Comparison of ENCODE assay signal across 34 cellular contexts in the genomic region with DNA sequence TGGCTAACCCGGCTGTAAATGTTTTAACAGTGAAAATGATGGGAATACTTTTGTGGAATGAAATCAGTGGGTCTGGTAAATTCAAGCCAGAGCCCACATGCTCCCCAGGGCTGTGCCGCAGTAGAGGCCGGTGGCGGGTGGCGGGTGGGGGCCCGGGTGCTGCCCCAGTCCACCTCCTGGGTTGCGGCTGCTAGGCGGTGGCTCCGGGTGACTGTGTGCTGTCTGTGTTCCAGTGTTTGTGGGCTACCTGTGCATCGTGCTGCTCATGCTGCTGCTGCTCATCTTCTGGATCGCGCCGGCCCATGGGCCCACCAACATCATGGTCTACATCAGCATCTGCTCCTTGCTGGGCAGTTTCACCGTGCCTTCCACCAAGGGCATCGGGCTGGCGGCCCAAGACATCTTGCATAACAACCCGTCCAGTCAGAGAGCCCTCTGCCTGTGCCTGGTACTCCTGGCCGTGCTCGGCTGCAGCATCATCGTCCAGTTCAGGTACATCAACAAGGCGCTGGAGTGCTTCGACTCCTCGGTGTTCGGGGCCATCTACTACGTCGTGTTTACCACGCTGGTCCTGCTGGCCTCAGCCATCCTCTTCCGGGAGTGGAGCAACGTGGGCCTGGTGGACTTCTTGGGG.
"Had no signal": no experiment of that assay in that cellular context is flagged by ENCODE, and none has a peak within 500 bp of the region (broad histone marks: within the 10 kb centered on the region; RNA-seq: fewer than 3 reads in every experiment).

No MANE protein-coding gene starts in this region.

- H3K4me1 ChIP-seq: adrenal gland, ascending aorta, breast epithelium, esophagus squamous epithelium, gastroesophageal sphincter had no signal

- H3K9me3 Mint-ChIP-seq: activated CD4-positive, alpha-beta memory T cell treated with anti-CD3 and anti-CD28 coated beads for 36 hours; activated CD4-positive, alpha-beta T cell treated with anti-CD3 and anti-CD28 coated beads, Interleukin-2, amount 10 ng/mL, durations not matched to agents 24 days and 14 days; activated naive CD4-positive, alpha-beta T cell treated with anti-CD3 and anti-CD28 coated beads for 36 hours; activated naive CD4-positive, alpha-beta T cell treated with anti-CD3 and anti-CD28 coated beads, Interleukin-2, amount 50 U/mL, for 24 hours; activated naive CD8-positive, alpha-beta T cell treated with anti-CD3 and anti-CD28 coated beads for 36 hours; activated naive CD8-positive, alpha-beta T cell treated with anti-CD3 and anti-CD28 coated beads, Interleukin-2, amount 50 U/mL, for 24 hours; activated T-helper 1 cell treated with anti-CD3 and anti-CD28 coated beads, Interleukin-12 subunit alpha, Interleukin-12 subunit beta, Interleukin-2, Interleukin-4 antibody, amounts not matched to agents 30 ng/mL and 10 ng/mL and 1 ng/mL, durations not matched to agents 14 hours and 24 hours and 36 hours; activated T-helper 2 cell treated with anti-CD3 and anti-CD28 coated beads, Interferon-gamma antibody, Interleukin-2, Interleukin-4, amounts not matched to agents 10 μg/mL and 5 μg/mL and 100 μg/mL, durations not matched to agents 14 hours and 24 hours and 36 hours; brain; central memory CD8-positive, alpha-beta T cell; dendritic cell treated with granulocyte-macrophage colony-stimulating factor and Interleukin-4, amounts not matched to agents 40 ng/mL and 50 ng/mL, for 4 days; endodermal cell had no signal

- H3K27ac ChIP-seq: adrenal gland, ascending aorta, breast epithelium, cardiac muscle cell, coronary artery, dorsolateral prefrontal cortex, esophagus squamous epithelium, gastroesophageal sphincter had no signal

- H3K27ac Mint-ChIP-seq: activated CD4-positive, alpha-beta memory T cell treated with anti-CD3 and anti-CD28 coated beads for 36 hours; activated CD4-positive, alpha-beta T cell treated with anti-CD3 and anti-CD28 coated beads for 36 hours; activated CD4-positive, alpha-beta T cell treated with anti-CD3 and anti-CD28 coated beads, Interleukin-2, amount 10 ng/mL, durations not matched to agents 24 days and 14 days; activated CD8-positive, alpha-beta memory T cell treated with anti-CD3 and anti-CD28 coated beads, Interleukin-2, amount 10 ng/mL, durations not matched to agents 7 days and 5 days; activated CD8-positive, alpha-beta T cell treated with anti-CD3 and anti-CD28 coated beads, Interleukin-2, amount 10 ng/mL, durations not matched to agents 7 days and 5 days; activated naive CD4-positive, alpha-beta T cell treated with anti-CD3 and anti-CD28 coated beads for 36 hours; activated naive CD4-positive, alpha-beta T cell treated with anti-CD3 and anti-CD28 coated beads, Interleukin-2, amount 50 U/mL, for 24 hours; activated naive CD8-positive, alpha-beta T cell treated with anti-CD3 and anti-CD28 coated beads for 36 hours; activated naive CD8-positive, alpha-beta T cell treated with anti-CD3 and anti-CD28 coated beads, Interleukin-2, amount 50 U/mL, for 24 hours; activated T-helper 1 cell treated with anti-CD3 and anti-CD28 coated beads, Interleukin-12 subunit alpha, Interleukin-12 subunit beta, Interleukin-2, Interleukin-4 antibody, amounts not matched to agents 30 ng/mL and 10 ng/mL and 1 ng/mL, durations not matched to agents 14 hours and 24 hours and 36 hours; activated T-helper 2 cell treated with anti-CD3 and anti-CD28 coated beads, Interferon-gamma antibody, Interleukin-2, Interleukin-4, amounts not matched to agents 10 μg/mL and 5 μg/mL and 100 μg/mL, durations not matched to agents 14 hours and 24 hours and 36 hours; brain; dendritic cell treated with granulocyte-macrophage colony-stimulating factor and Interleukin-4, amounts not matched to agents 40 ng/mL and 50 ng/mL, for 4 days; endodermal cell had no signal

- ATAC-seq: activated CD4-positive, alpha-beta T cell treated with anti-CD3 and anti-CD28 coated beads for 36 hours; activated CD8-positive, alpha-beta memory T cell treated with anti-CD3 and anti-CD28 coated beads, Interleukin-2, amount 10 ng/mL, durations not matched to agents 7 days and 5 days; activated CD8-positive, alpha-beta T cell treated with anti-CD3 and anti-CD28 coated beads, Interleukin-2, amount 10 ng/mL, durations not matched to agents 7 days and 5 days; activated naive CD8-positive, alpha-beta T cell treated with anti-CD3 and anti-CD28 coated beads, Interleukin-2, amount 50 U/mL, for 24 hours; gastroesophageal sphincter had no signal

- H3K4me1 Mint-ChIP-seq: activated CD4-positive, alpha-beta T cell treated with anti-CD3 and anti-CD28 coated beads for 36 hours; activated CD4-positive, alpha-beta T cell treated with anti-CD3 and anti-CD28 coated beads, Interleukin-2, amount 10 ng/mL, durations not matched to agents 24 days and 14 days; activated CD8-positive, alpha-beta memory T cell treated with anti-CD3 and anti-CD28 coated beads, Interleukin-2, amount 10 ng/mL, durations not matched to agents 7 days and 5 days; activated naive CD4-positive, alpha-beta T cell treated with anti-CD3 and anti-CD28 coated beads, Interleukin-2, amount 50 U/mL, for 24 hours; activated naive CD8-positive, alpha-beta T cell treated with anti-CD3 and anti-CD28 coated beads for 36 hours; activated naive CD8-positive, alpha-beta T cell treated with anti-CD3 and anti-CD28 coated beads, Interleukin-2, amount 50 U/mL, for 24 hours; brain; central memory CD8-positive, alpha-beta T cell had no signal

- H3K9me3 ChIP-seq: adrenal gland, ascending aorta, breast epithelium, esophagus squamous epithelium, gastroesophageal sphincter had no signal

- H3K36me3 Mint-ChIP-seq: activated naive CD8-positive, alpha-beta T cell treated with anti-CD3 and anti-CD28 coated beads for 36 hours had no signal

- H3K27me3 ChIP-seq: adrenal gland, ascending aorta, breast epithelium, cardiac muscle cell, dorsolateral prefrontal cortex, esophagus squamous epithelium, gastroesophageal sphincter had no signal

- H3K4me3 Mint-ChIP-seq: activated CD4-positive, alpha-beta memory T cell treated with anti-CD3 and anti-CD28 coated beads for 36 hours; activated CD4-positive, alpha-beta T cell treated with anti-CD3 and anti-CD28 coated beads for 36 hours; activated CD4-positive, alpha-beta T cell treated with anti-CD3 and anti-CD28 coated beads, Interleukin-2, amount 10 ng/mL, durations not matched to agents 24 days and 14 days; activated CD8-positive, alpha-beta memory T cell treated with anti-CD3 and anti-CD28 coated beads, Interleukin-2, amount 10 ng/mL, durations not matched to agents 7 days and 5 days; activated CD8-positive, alpha-beta T cell treated with anti-CD3 and anti-CD28 coated beads, Interleukin-2, amount 10 ng/mL, durations not matched to agents 7 days and 5 days; activated naive CD4-positive, alpha-beta T cell treated with anti-CD3 and anti-CD28 coated beads for 36 hours; activated naive CD4-positive, alpha-beta T cell treated with anti-CD3 and anti-CD28 coated beads, Interleukin-2, amount 50 U/mL, for 24 hours; activated naive CD8-positive, alpha-beta T cell treated with anti-CD3 and anti-CD28 coated beads for 36 hours; activated naive CD8-positive, alpha-beta T cell treated with anti-CD3 and anti-CD28 coated beads, Interleukin-2, amount 50 U/mL, for 24 hours; activated T-helper 1 cell treated with anti-CD3 and anti-CD28 coated beads, Interleukin-12 subunit alpha, Interleukin-12 subunit beta, Interleukin-2, Interleukin-4 antibody, amounts not matched to agents 30 ng/mL and 10 ng/mL and 1 ng/mL, durations not matched to agents 14 hours and 24 hours and 36 hours; brain; central memory CD8-positive, alpha-beta T cell; dendritic cell treated with granulocyte-macrophage colony-stimulating factor and Interleukin-4, amounts not matched to agents 40 ng/mL and 50 ng/mL, for 4 days; endodermal cell had no signal

- H3K4me3 ChIP-seq: adrenal gland, ascending aorta, breast epithelium, cardiac muscle cell, coronary artery, dorsolateral prefrontal cortex, esophagus squamous epithelium, gastroesophageal sphincter had no signal

- H3K27me3 Mint-ChIP-seq: activated CD4-positive, alpha-beta memory T cell treated with anti-CD3 and anti-CD28 coated beads for 36 hours; activated CD4-positive, alpha-beta T cell treated with anti-CD3 and anti-CD28 coated beads for 36 hours; activated CD4-positive, alpha-beta T cell treated with anti-CD3 and anti-CD28 coated beads, Interleukin-2, amount 10 ng/mL, durations not matched to agents 24 days and 14 days; activated CD8-positive, alpha-beta memory T cell treated with anti-CD3 and anti-CD28 coated beads, Interleukin-2, amount 10 ng/mL, durations not matched to agents 7 days and 5 days; activated naive CD4-positive, alpha-beta T cell treated with anti-CD3 and anti-CD28 coated beads, Interleukin-2, amount 50 U/mL, for 24 hours; activated naive CD8-positive, alpha-beta T cell treated with anti-CD3 and anti-CD28 coated beads for 36 hours; activated naive CD8-positive, alpha-beta T cell treated with anti-CD3 and anti-CD28 coated beads, Interleukin-2, amount 50 U/mL, for 24 hours; brain; central memory CD8-positive, alpha-beta T cell; dendritic cell treated with granulocyte-macrophage colony-stimulating factor and Interleukin-4, amounts not matched to agents 40 ng/mL and 50 ng/mL, for 4 days had no signal

- DNase-seq: activated CD4-positive, alpha-beta memory T cell treated with anti-CD3 and anti-CD28 coated beads for 36 hours; activated CD4-positive, alpha-beta T cell treated with anti-CD3 and anti-CD28 coated beads for 36 hours; activated CD4-positive, alpha-beta T cell treated with anti-CD3 and anti-CD28 coated beads, Interleukin-2, amount 10 ng/mL, durations not matched to agents 24 days and 14 days; activated CD4-positive, CD25-positive, alpha-beta regulatory T cell; activated CD4-positive, CD25-positive, alpha-beta regulatory T cell treated with anti-CD3 and anti-CD28 coated beads, Interleukin-2, amount 50 U/mL, for 72 hours; activated CD8-positive, alpha-beta memory T cell treated with anti-CD3 and anti-CD28 coated beads, Interleukin-2, amount 10 ng/mL, durations not matched to agents 7 days and 5 days; activated CD8-positive, alpha-beta memory T cell treated with anti-CD3 and anti-CD28 coated beads, Interleukin-2, amount 50 U/mL, for 4 hours; activated CD8-positive, alpha-beta T cell treated with anti-CD3 and anti-CD28 coated beads, Interleukin-2, amount 10 ng/mL, durations not matched to agents 7 days and 5 days; activated effector memory CD4-positive, alpha-beta T cell treated with anti-CD3 and anti-CD28 coated beads, Interleukin-2, amount 50 U/mL, for 16 hours; activated naive CD4-positive, alpha-beta T cell treated with anti-CD3 and anti-CD28 coated beads for 36 hours; activated naive CD8-positive, alpha-beta T cell treated with anti-CD3 and anti-CD28 coated beads for 36 hours; activated naive CD8-positive, alpha-beta T cell treated with anti-CD3 and anti-CD28 coated beads, Interleukin-2, amount 50 U/mL, for 24 hours; activated T-cell treated with anti-CD3 and anti-CD28 coated beads, Interleukin-2, amount 50 U/mL, for 1 hour; activated T-cell treated with anti-CD3 and anti-CD28 coated beads, Interleukin-2, amount 50 U/mL, for 48 hours; adrenal gland; amygdala; dorsolateral prefrontal cortex; effector memory CD4-positive, alpha-beta T cell; endodermal cell; erythroblast; esophagus squamous epithelium; foreskin melanocyte; T-helper 2 cell had no signal
